In genomic region chr18:2050702-2051201, GRCh38 we compare ENCODE assay signal across 1 cellular context.
A peak's percentile ranks its signal among the peaks of the same experiment; 100 is the strongest.
TF ChIP-seq lines count a peak whose summit lies in the region.

No MANE protein-coding gene starts in this region.

TF ChIP-seq in HCT116, 20 proteins besides CTCF, POLR2A, EP300 and RAD21 (continued from another document):
- TF ChIP-seq POLR2AphosphoS5 (IDR thresholded peaks at IDR 0.05; ENCODE audit: low read depth, low read length) (no peak), EGR1 (IDR thresholded peaks at IDR 0.05; ENCODE audit: low read depth) (no peak), YY1 (IDR thresholded peaks at IDR 0.05; ENCODE audit: extremely low read depth, insufficient replicate concordance, low read depth, low read length) (no peak), TCF7L2 (IDR thresholded peaks at IDR 0.05; ENCODE audit: borderline replicate concordance, extremely low read depth, insufficient read depth, insufficient read length) (peak; percentile 56), REST (IDR thresholded peaks at IDR 0.05; ENCODE audit: low read depth) (no peak)
TF ChIP-seq in HCT116: peak in this region for 6.
